ENCODE assay signal across 13 cellular contexts in genomic region chr15:96416218-96416933, GRCh38.
DNase-seq lines count a peak whose midpoint lies in the region; ATAC-seq and TF ChIP-seq lines count a peak whose summit lies in the region.
"Had no signal": no experiment of that assay in that cellular context is flagged by ENCODE, and none has a peak within 500 bp of the region (broad histone marks: within the 10 kb centered on the region; RNA-seq: fewer than 3 reads in every experiment).

No MANE protein-coding gene starts in this region.

- no peak for TF ChIP-seq POLR2A in heart left ventricle (IDR thresholded peaks at IDR 0.05)

- peak overlapping the region; percentile 50 for H3K4me2 ChIP-seq in neuronal stem cell (ENCODE audit: insufficient read depth, low read length, poor library complexity, severe bottlenecking)
- H3K4me2 ChIP-seq: KMS-11 had no signal

- 3 to 6% (median 4%) methylated on average over 27 to 58 of the region's 58 CpGs for WGBS in heart left ventricle, 4 donors
- WGBS in neuronal stem cell (ENCODE audit: extremely low coverage in 2 of 2, insufficient read length in 2 of 2, insufficient replicate concordance in 1 of 2), 2 donors: no CpG with 5 or more reads among the region's 58 CpGs

- no peak overlapping the region for H2BK5ac ChIP-seq in neuronal stem cell (ENCODE audit: low read length)

- peaks cover 51 to 100% (median 95%) of the 10 kb centered on the region in 9 donors for H3K27me3 ChIP-seq in heart left ventricle
- peaks cover 26 to 100% (median 60%) of the 10 kb centered on the region in 3 experiments for H3K27me3 ChIP-seq in neuronal stem cell (ENCODE audit: control insufficient read depth in 3 of 3, insufficient read depth in 3 of 3, low read depth in 1 of 3, low read length in 3 of 3)
- H3K27me3 ChIP-seq in upper lobe of right lung: peaks cover 98% of the 10 kb centered on the region
- peaks cover 91% of the 10 kb centered on the region for H3K27me3 ChIP-seq in HAP-1 (ENCODE audit: low read depth)

- TF ChIP-seq CTCF in heart left ventricle (IDR thresholded peaks at IDR 0.05) (no peak), fibroblast of mammary gland (conservative IDR thresholded peaks at IDR 0.05; ENCODE audit: control insufficient read depth, insufficient read depth, low read depth, low read length) (no peak), upper lobe of right lung (IDR thresholded peaks at IDR 0.05) (no peak)

- no peak overlapping the region for H3K23ac ChIP-seq in neuronal stem cell (ENCODE audit: low read depth, low read length, poor library complexity)

- H3K18ac ChIP-seq in neuronal stem cell (ENCODE audit: low read length): peak overlapping the region; percentile 40

- intact Hi-C loops in heart left ventricle (cut with DNase I): no loop called here
- intact Hi-C loops in Right ventricle myocardium inferior (cut with DNase I): no loop called here
- intact Hi-C loops in upper lobe of right lung (cut with DNase I): no loop called here

- no peak overlapping the region for H4K91ac ChIP-seq in neuronal stem cell (ENCODE audit: low read depth, low read length, poor library complexity)

- H3K4ac ChIP-seq in neuronal stem cell (ENCODE audit: low read length): no peak overlapping the region

- no peak overlapping the region for H3K27ac ChIP-seq in heart left ventricle
- H3K27ac ChIP-seq in neuronal stem cell (replicated peaks; ENCODE audit: low read length): no peak overlapping the region
- H3K27ac ChIP-seq in upper lobe of right lung: no peak overlapping the region
- H3K27ac ChIP-seq: KMS-11 had no signal

- H3K4me3 ChIP-seq in heart left ventricle (peak overlapping the region in 11 of 12 donors; percentile 19 to 48 (median 32)), fibroblast of mammary gland (ENCODE audit: control insufficient read depth, low read depth, low read length) (peak overlapping the region; percentile 19), neuronal stem cell (ENCODE audit: low read length in 2 of 2) (no peak overlapping the region), upper lobe of right lung (peak overlapping the region; percentile 19), HAP-1 (no peak overlapping the region)

- DNase-seq in heart left ventricle (peak in 1 of 5 donors; percentile 25), Right ventricle myocardium inferior (ENCODE audit: missing footprints) (no peak), fibroblast of mammary gland (ENCODE audit: low read depth) (no peak), neuronal stem cell (ENCODE audit: low spot score) (no peak), upper lobe of right lung (no peak), HAP-1 (ENCODE audit: low spot score in 2 of 2) (no peak), NCI-H345 treated with DMSO at 0.1 percent for 48 hours (lab: John Stamatoyannopoulos, UW; ENCODE audit: unreplicated experiment) (no peak)
- no peak for DNase-seq in NK-92 treated with Interleukin-12 subunit alpha and Interleukin-12 subunit beta, amount 100 ng/mL, for 24 hours (lab: John Stamatoyannopoulos, UW)
- DNase-seq: activated B cell treated with CpG ODN at 0.5 μM for 24 hours, NCI-H510A treated with DMSO at 0.1 percent for 48 hours, SIG-M5 had no signal

- no peak overlapping the region for H3K14ac ChIP-seq in neuronal stem cell (ENCODE audit: low read length)

- H2BK15ac ChIP-seq in neuronal stem cell (ENCODE audit: low read length): no peak overlapping the region

- no peak overlapping the region for H4K8ac ChIP-seq in neuronal stem cell (ENCODE audit: low read depth, low read length)

- H3K9ac ChIP-seq in neuronal stem cell (ENCODE audit: low read depth, low read length, poor library complexity): no peak overlapping the region
- H3K9ac ChIP-seq: KMS-11 had no signal

- no peak overlapping the region for H2BK120ac ChIP-seq in neuronal stem cell (ENCODE audit: low read depth, low read length)

- H3K36me3 ChIP-seq in heart left ventricle (no peaks in the 10 kb centered on the region), neuronal stem cell (replicated peaks in 1 of 2; ENCODE audit: control insufficient read depth in 2 of 2, insufficient read depth in 2 of 2, low read length in 2 of 2) (no peaks in the 10 kb centered on the region), upper lobe of right lung (no peaks in the 10 kb centered on the region), HAP-1 (replicated peaks) (no peaks in the 10 kb centered on the region)

- H2AFZ ChIP-seq in neuronal stem cell (ENCODE audit: low read length): peak overlapping the region; percentile 82

- peak overlapping the region; percentile 71 for H2AK5ac ChIP-seq in neuronal stem cell (ENCODE audit: low read depth, low read length)

- no peak overlapping the region for H2BK12ac ChIP-seq in neuronal stem cell (ENCODE audit: low read length)

- no peaks in the 10 kb centered on the region for H3K79me1 ChIP-seq in neuronal stem cell (ENCODE audit: low read depth, low read length)

- ATAC-seq in heart left ventricle: no peak
- no peak for ATAC-seq in Right ventricle myocardium inferior
- ATAC-seq in upper lobe of right lung: peak; percentile 34
- ATAC-seq: natural killer cell treated with Interleukin-12 subunit alpha and Interleukin-12 subunit beta and Interleukin-15 and Interleukin-18, amount 100 ng/mL, for 72 hours had no signal

- in situ Hi-C loops in HAP-1 (cut with MboI; ENCODE audit: low sequenced_read_pairs): no loop called here

- H3K4me1 ChIP-seq in heart left ventricle (peaks cover 0 to 18% (median 10%) of the 10 kb centered on the region in 12 donors), neuronal stem cell (ENCODE audit: control insufficient read depth in 2 of 2, insufficient read depth in 1 of 2, low read depth in 1 of 2, low read length in 2 of 2) (peaks cover 6 to 11% of the 10 kb centered on the region in 2 donors), upper lobe of right lung (peaks cover 13% of the 10 kb centered on the region), HAP-1 (no peaks in the 10 kb centered on the region)

- H3K9me3 ChIP-seq in heart left ventricle (no peaks in the 10 kb centered on the region), neuronal stem cell (replicated peaks in 1 of 2; ENCODE audit: control insufficient read depth in 2 of 2, insufficient read depth in 1 of 2, low read depth in 1 of 2, low read length in 2 of 2) (no peaks in the 10 kb centered on the region), upper lobe of right lung (no peaks in the 10 kb centered on the region), HAP-1 (peaks cover 2% of the 10 kb centered on the region; the same call in 1 of the 2 replicates)

Comparison
In these comparisons a context has a peak if more than half of its experiments do, and no peak if none do; other contexts are left out.
1. H3K4me3 ChIP-seq: peak in heart left ventricle (11 of 12), fibroblast of mammary gland (single experiment) and upper lobe of right lung (single experiment); none in neuronal stem cell (0 of 2) and HAP-1 (single experiment).